1 cellular context compared by ENCODE assay signal in the genomic region with DNA sequence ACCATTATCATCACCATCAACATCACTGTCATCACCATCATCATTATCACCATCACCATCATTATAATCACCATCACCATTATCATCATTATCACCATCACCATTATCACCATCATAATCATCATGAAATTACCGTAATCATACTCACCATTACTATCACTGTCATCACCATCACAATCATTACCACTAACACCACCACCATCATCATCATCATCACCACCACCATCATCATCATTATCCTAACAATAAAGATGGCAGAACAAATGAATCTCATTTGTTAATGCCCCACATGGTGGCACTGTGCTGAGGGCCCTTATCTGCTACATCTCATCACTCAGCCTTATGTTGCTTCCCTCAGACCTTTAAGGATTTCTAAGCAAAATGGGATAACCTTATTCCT.
TF ChIP-seq lines count a peak whose summit lies in the region.

No MANE protein-coding gene starts in this region.

TF ChIP-seq in HepG2, 621 proteins besides CTCF, POLR2A, EP300 and RAD21:
- no peak for TF ChIP-seq PHB2 (IDR thresholded peaks at IDR 0.05; ENCODE audit: partially characterized antibody)
- TF ChIP-seq ZNF138 (CRISPR knock-in tag; IDR thresholded peaks at IDR 0.05; ENCODE audit: low read depth): no peak
- TF ChIP-seq SRSF9 (IDR thresholded peaks at IDR 0.05; ENCODE audit: borderline replicate concordance, insufficient read depth, low read depth, low read length, poor library complexity, severe bottlenecking): no peak
- peak; percentile 81 for TF ChIP-seq CREB1 (IDR thresholded peaks at IDR 0.05)
- TF ChIP-seq CREB1 (CRISPR knock-in tag; IDR thresholded peaks at IDR 0.05): no peak
